ENCODE assay signal across 9 cellular contexts in genomic region chr9:2013688-2014087, GRCh38. TPM values are rescaled to one million over a fixed set of nuclear protein-coding genes. Genes with fewer than 3 reads are reported as not detected.
DNase-seq lines count a peak whose midpoint lies in the region; ATAC-seq and TF ChIP-seq lines count a peak whose summit lies in the region.
"Had no signal": no experiment of that assay in that cellular context is flagged by ENCODE, and none has a peak within 500 bp of the region (broad histone marks: within the 10 kb centered on the region; RNA-seq: fewer than 3 reads in every experiment).

No MANE protein-coding gene starts in this region.

- H3K4me3 ChIP-seq in AG09309 (ENCODE audit: control insufficient read depth, low read depth, low read length) (peak overlapping the region; percentile 90), muscle layer of colon (ENCODE audit: low read depth in 1 of 2, low read length in 2 of 2) (peak overlapping the region in 1 of 2 donors; percentile 88)

- no peaks in the 10 kb centered on the region for H3K9me3 ChIP-seq in muscle layer of colon (ENCODE audit: low read length)
- H3K9me3 ChIP-seq: neutrophil had no signal

- H3K9ac ChIP-seq in muscle layer of colon (ENCODE audit: low read length), result peak overlapping the region; percentile 72

- peak overlapping the region; percentile 14 for H3K27ac ChIP-seq in muscle layer of colon (ENCODE audit: low read depth, low read length)

- ATAC-seq in HG03432 (IDR thresholded peaks at IDR 0.05; ENCODE audit: unreplicated experiment), result no peak

- H3K27me3 ChIP-seq in muscle layer of colon (ENCODE audit: control insufficient read depth in 1 of 2, insufficient read depth in 2 of 2, low read length in 2 of 2), result no peaks in the 10 kb centered on the region

- no peaks in the 10 kb centered on the region for H3K36me3 ChIP-seq in muscle layer of colon (ENCODE audit: insufficient read depth, low read length)
- H3K36me3 ChIP-seq: neutrophil had no signal

- peaks cover 28% of the 10 kb centered on the region for H3K27me3 Mint-ChIP-seq in brain

- H3K4me1 ChIP-seq in muscle layer of colon (ENCODE audit: insufficient read depth, low read length), result peaks cover 16% of the 10 kb centered on the region

- no peaks in the 10 kb centered on the region for H3K36me3 Mint-ChIP-seq in brain

- in situ Hi-C loops in G401 (cut with HindIII; ENCODE audit: low sequenced_read_pairs), result no loop called here

- peak; percentile 56 for DNase-seq in AG09309 (ENCODE audit: low read depth)
- DNase-seq in LHCN-M2 (ENCODE audit: low read depth), result peak; percentile 57
- no peak for DNase-seq in G401 (ENCODE audit: low spot score)
- DNase-seq in GM19240 (ENCODE audit: insufficient read length, low spot score), result no peak
- no peak for DNase-seq in stimulated activated CD4-positive, alpha-beta T cell treated with anti-CD3 and anti-CD28 coated beads, Interleukin-2, amount 100 ng/mL, for 24 hours

- peak overlapping the region in 4 of 5 experiments; percentile 94 to 100 (median 99) for H3K27ac Mint-ChIP-seq in brain

- H3K4me1 Mint-ChIP-seq in brain, result peaks cover 26% of the 10 kb centered on the region

- H3K9me3 Mint-ChIP-seq in brain, result peaks cover 0 to 6% (median 0%) of the 10 kb centered on the region in 5 experiments

- peak overlapping the region; percentile 98 to 100 (median 99) for H3K4me3 Mint-ChIP-seq in brain

- TF ChIP-seq CTCF in AG09309 (IDR thresholded peaks at IDR 0.05; ENCODE audit: control insufficient read depth, insufficient read depth, low read depth, low read length, missing control alignments) (no peak), brain (conservative IDR thresholded peaks at IDR 0.05) (no peak)

RNA-seq across cellular contexts. Expression of gene SMARCA2, which starts 1.5 kb away (rescaled TPM):
- total RNA-seq in LHCN-M2 (2014; rRNA removed), result 65.1 and 71.2 TPM in 2 replicates
- polyA plus RNA-seq in LHCN-M2 (2012), result 31.6 TPM
- polyA plus RNA-seq in brain (ENCODE audit: insufficient read depth, low read depth, low replicate concordance), result 46.7 TPM
- total RNA-seq in G401 (2014; rRNA removed; shearing (Covaris generic)), result 0.92 and 1.1 TPM in 2 replicates

Comparison
In these comparisons a context has a peak if more than half of its experiments do, and no peak if none do; other contexts are left out.
1. DNase-seq: peak in AG09309 (single experiment) and LHCN-M2 (single experiment); none in G401 (single experiment), GM19240 (single experiment) and stimulated activated CD4-positive, alpha-beta T cell treated with anti-CD3 and anti-CD28 coated beads, Interleukin-2, amount 100 ng/mL, for 24 hours (0 of 2).
2. RNA of gene SMARCA2, which starts 1.5 kb away (total RNA-seq): 65.1 to 71.2 TPM in LHCN-M2; 0.92 to 1.1 TPM in G401; every median in the first group is over 10 times any median in the second.